Comparison of ENCODE assay signal across 8 cellular contexts in the genomic region with DNA sequence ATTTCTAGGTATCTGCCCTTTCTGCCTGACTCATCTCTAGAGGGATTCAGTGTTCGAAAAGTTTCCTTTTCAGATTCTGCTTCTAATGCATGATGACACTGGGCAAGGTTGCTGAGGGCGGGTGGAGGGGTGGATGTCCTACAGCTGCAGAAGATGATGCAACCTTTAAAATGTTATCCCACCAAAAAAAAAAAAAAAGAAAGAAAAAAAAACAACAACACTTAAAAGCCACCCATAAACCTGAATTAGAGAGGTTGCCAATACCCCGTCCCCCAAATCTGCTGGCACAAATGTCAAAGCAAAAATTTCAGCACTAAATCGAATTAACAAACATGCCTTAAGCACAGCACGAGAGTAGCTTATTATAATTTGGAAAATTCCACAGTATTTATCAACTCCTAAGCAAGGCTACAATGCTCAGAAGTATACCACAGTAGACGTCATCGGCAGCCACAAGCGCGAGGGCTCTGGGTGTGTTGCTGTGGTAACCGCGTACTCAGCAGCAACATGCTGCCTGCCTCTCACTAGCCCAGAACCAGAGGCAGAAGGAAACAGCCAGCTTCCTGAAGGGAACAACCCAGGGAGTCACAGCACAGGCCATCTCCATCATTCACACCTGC.
DNase-seq lines count a peak whose midpoint lies in the region; ATAC-seq and FAIRE-seq lines count a peak whose summit lies in the region.

No MANE protein-coding gene starts in this region.

- no peaks in the 10 kb centered on the region for H3K9me3 ChIP-seq in right cardiac atrium (ENCODE audit: control insufficient read depth, low read length)
- no peaks in the 10 kb centered on the region for H3K9me3 ChIP-seq in small intestine (ENCODE audit: control insufficient read depth, low read depth)

- DNase-seq in SK-N-DZ (ENCODE audit: low spot score) (peak; percentile 2), right cardiac atrium (peak; percentile 69 to 81 (median 74)), small intestine (peak; percentile 38), NCI-H1105 (lab: John Stamatoyannopoulos, UW) (no peak), NCI-H1436 (lab: John Stamatoyannopoulos, UW) (no peak)
- peak; percentile 79 for DNase-seq in activated naive CD8-positive, alpha-beta T cell treated with anti-CD3 and anti-CD28 coated beads for 36 hours

- H3K4me1 Mint-ChIP-seq in activated naive CD8-positive, alpha-beta T cell treated with anti-CD3 and anti-CD28 coated beads for 36 hours = peaks cover 74% of the 10 kb centered on the region

- peak overlapping the region; percentile 76 for H3K4me3 Mint-ChIP-seq in activated naive CD8-positive, alpha-beta T cell treated with anti-CD3 and anti-CD28 coated beads for 36 hours

- WGBS in right cardiac atrium = 34% methylated on average over 11 of the region's 11 CpGs
- 36 to 73% (median 53%) methylated on average over 11 of the region's 11 CpGs for WGBS in small intestine, 3 donors

- H3K27ac ChIP-seq in right cardiac atrium (ENCODE audit: low read length) = peak overlapping the region; percentile 58
- peak overlapping the region in 1 of 2 donors; percentile 41 for H3K27ac ChIP-seq in small intestine (ENCODE audit: low read depth in 1 of 2, low read length in 1 of 2)

- H3K27me3 ChIP-seq in right cardiac atrium (ENCODE audit: control insufficient read depth, insufficient read depth) (no peaks in the 10 kb centered on the region), small intestine (ENCODE audit: control insufficient read depth in 2 of 2, insufficient read depth in 2 of 2, low read length in 2 of 2) (no peaks in the 10 kb centered on the region)

- H3K9me3 Mint-ChIP-seq in activated naive CD8-positive, alpha-beta T cell treated with anti-CD3 and anti-CD28 coated beads for 36 hours = no peaks in the 10 kb centered on the region

- no peaks in the 10 kb centered on the region for H3K27me3 Mint-ChIP-seq in activated naive CD8-positive, alpha-beta T cell treated with anti-CD3 and anti-CD28 coated beads for 36 hours

- ATAC-seq in GM18909 (IDR thresholded peaks at IDR 0.05; ENCODE audit: poor library complexity, unreplicated experiment) = peak; percentile 75
- peak; percentile 68 for ATAC-seq in HG03095 (IDR thresholded peaks at IDR 0.05; ENCODE audit: unreplicated experiment)
- ATAC-seq in right cardiac atrium = peak; percentile 84 to 95

- H3K27ac Mint-ChIP-seq in activated naive CD8-positive, alpha-beta T cell treated with anti-CD3 and anti-CD28 coated beads for 36 hours = peak overlapping the region; percentile 98

- H3K4me1 ChIP-seq in right cardiac atrium (ENCODE audit: control insufficient read depth, insufficient read depth, low read length) (peaks cover 4% of the 10 kb centered on the region), small intestine (ENCODE audit: control insufficient read depth in 2 of 2, insufficient read depth in 1 of 2, low read depth in 1 of 2, low read length in 1 of 2) (no peaks in the 10 kb centered on the region)

- H3K4me3 ChIP-seq in right cardiac atrium (ENCODE audit: low read length) = no peak overlapping the region
- no peak overlapping the region for H3K4me3 ChIP-seq in small intestine (ENCODE audit: low read depth in 1 of 2, low read length in 2 of 2)

- no peak for FAIRE-seq in small intestine (lab: Jason Lieb, UNC)

- H3K36me3 ChIP-seq in small intestine (ENCODE audit: control insufficient read depth in 2 of 2, insufficient read depth in 2 of 2, low read length in 2 of 2) = no peaks in the 10 kb centered on the region

- H3K36me3 Mint-ChIP-seq in activated naive CD8-positive, alpha-beta T cell treated with anti-CD3 and anti-CD28 coated beads for 36 hours = peaks cover 62% of the 10 kb centered on the region

- intact Hi-C loops in right cardiac atrium (cut with DNase I) = no loop called here

Comparison
In these comparisons a context has a peak if more than half of its experiments do, and no peak if none do; other contexts are left out.
1. DNase-seq: peak in SK-N-DZ (single experiment), activated naive CD8-positive, alpha-beta T cell treated with anti-CD3 and anti-CD28 coated beads for 36 hours (single experiment), right cardiac atrium (3 of 3) and small intestine (single experiment); none in NCI-H1105 (single experiment) and NCI-H1436 (single experiment).
2. Peak in every context shown above with its lines, with median percentiles within 50 percentile points of each other: ATAC-seq.